Comparison of ENCODE assay signal across 9 cellular contexts in the genomic region with DNA sequence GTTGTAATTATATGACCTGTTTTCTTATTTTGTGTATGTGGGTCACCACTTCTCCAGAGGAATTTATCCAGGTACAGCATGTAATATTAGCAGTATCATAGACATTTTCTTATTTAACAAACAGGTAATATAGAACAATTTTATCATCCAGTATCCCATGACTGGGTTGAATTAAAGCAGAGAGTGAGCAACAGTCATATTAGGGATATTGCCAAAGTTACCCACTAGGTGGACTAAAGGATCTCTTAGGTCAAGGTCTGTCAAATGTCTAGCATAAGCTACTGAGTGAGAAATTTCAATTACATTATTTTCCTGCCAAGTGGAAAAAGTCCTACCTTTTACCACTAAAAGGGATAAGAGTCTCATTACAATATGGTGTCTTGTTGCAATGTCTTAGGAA.
DNase-seq lines count a peak whose midpoint lies in the region; ATAC-seq, FAIRE-seq and TF ChIP-seq lines count a peak whose summit lies in the region.
"Had no signal": no experiment of that assay in that cellular context is flagged by ENCODE, and none has a peak within 500 bp of the region (broad histone marks: within the 10 kb centered on the region; RNA-seq: fewer than 3 reads in every experiment).

No MANE protein-coding gene starts in this region.

- no peaks in the 10 kb centered on the region for H3K9me3 ChIP-seq in endothelial cell of umbilical vein (replicated peaks; ENCODE audit: control insufficient read depth, insufficient read depth, low read length)

- no peak overlapping the region for H3K9ac ChIP-seq in endothelial cell of umbilical vein (replicated peaks; ENCODE audit: extremely low read depth, insufficient read depth, low read length)

- BruUV-seq in endothelial cell of umbilical vein (replicated peaks; lab: Mats Ljungman, UMichigan) = no TSS peak

- H3K27me3 ChIP-seq in GM23338 (ENCODE audit: insufficient read depth) (no peaks in the 10 kb centered on the region), endothelial cell of umbilical vein (ENCODE audit: control insufficient read depth in 2 of 2, insufficient read depth in 2 of 2, low read length in 2 of 2) (peaks cover 0 to 2% of the 10 kb centered on the region in 2 experiments)

- H3K27ac ChIP-seq in GM23338 (ENCODE audit: low read depth) = no peak overlapping the region
- no peak overlapping the region for H3K27ac ChIP-seq in endothelial cell of umbilical vein (ENCODE audit: insufficient read depth, low read depth, low read length)

- no peak overlapping the region for H3K27ac Mint-ChIP-seq in GM23338
- H3K27ac Mint-ChIP-seq in activated CD4-positive, alpha-beta memory T cell treated with anti-CD3 and anti-CD28 coated beads, Interleukin-2, amount 10 ng/mL, durations not matched to agents 7 days and 5 days = no peak overlapping the region
- H3K27ac Mint-ChIP-seq: IgD-negative memory B cell had no signal

- H3K27me3 Mint-ChIP-seq in GM23338 (ENCODE audit: insufficient read depth, low read depth, poor library complexity) = peaks cover 3% of the 10 kb centered on the region
- no peaks in the 10 kb centered on the region for H3K27me3 Mint-ChIP-seq in activated CD4-positive, alpha-beta memory T cell treated with anti-CD3 and anti-CD28 coated beads, Interleukin-2, amount 10 ng/mL, durations not matched to agents 7 days and 5 days

- H3K36me3 ChIP-seq in GM23338 (ENCODE audit: insufficient read depth) = no peaks in the 10 kb centered on the region
- no peaks in the 10 kb centered on the region for H3K36me3 ChIP-seq in endothelial cell of umbilical vein (ENCODE audit: control insufficient read depth in 2 of 2, extremely low read depth in 1 of 2, insufficient read depth in 2 of 2, low read length in 2 of 2)

- H3K4me3 Mint-ChIP-seq in GM23338 = no peak overlapping the region
- H3K4me3 Mint-ChIP-seq in activated CD4-positive, alpha-beta memory T cell treated with anti-CD3 and anti-CD28 coated beads, Interleukin-2, amount 10 ng/mL, durations not matched to agents 7 days and 5 days = no peak overlapping the region
- H3K4me3 Mint-ChIP-seq: IgD-negative memory B cell had no signal

- no peak for FAIRE-seq in endothelial cell of umbilical vein (lab: Jason Lieb, UNC)

- H2AFZ ChIP-seq in GM23338 (no peak overlapping the region), endothelial cell of umbilical vein (ENCODE audit: low read depth, low read length) (no peak overlapping the region)

- H3K9me2 ChIP-seq in GM23338 (ENCODE audit: insufficient read depth) = no peaks in the 10 kb centered on the region

- POLR2A ChIA-PET in endothelial cell of umbilical vein (lab: Charles Lee) = no interaction called here
- POLR2A ChIA-PET in activated CD4-positive, alpha-beta memory T cell treated with anti-CD3 and anti-CD28 coated beads, Interleukin-2, amount 10 ng/mL, durations not matched to agents 7 days and 5 days (lab: Charles Lee) = no interaction called here

- H3K4me2 ChIP-seq in GM23338 (no peak overlapping the region), endothelial cell of umbilical vein (ENCODE audit: insufficient read depth, low read length) (no peak overlapping the region)

- dilution Hi-C loops in endothelial cell of umbilical vein (cut with MboI; ENCODE audit: extremely low pct_ligation_motif_present, low sequenced_read_pairs) = no loop called here

- peak; percentile 67 for DNase-seq in DMS79 treated with DMSO at 0.1 percent for 48 hours (lab: John Stamatoyannopoulos, UW)
- peak; percentile 62 for DNase-seq in GM23338 (ENCODE audit: low spot score)
- DNase-seq in NCI-H2196 (lab: John Stamatoyannopoulos, UW; ENCODE audit: unreplicated experiment) = peak; percentile 36
- peak; percentile 13 for DNase-seq in endothelial cell of umbilical vein (ENCODE audit: low read depth, low spot score)
- no peak for DNase-seq in T1000 (lab: John Stamatoyannopoulos, UW)
- no peak for DNase-seq in effector CD8-positive, alpha-beta T cell (lab: John Stamatoyannopoulos, UW)
- no peak for DNase-seq in activated CD4-positive, alpha-beta memory T cell treated with anti-CD3 and anti-CD28 coated beads, Interleukin-2, amount 10 ng/mL, durations not matched to agents 7 days and 5 days

- no peaks in the 10 kb centered on the region for H3F3A ChIP-seq in GM23338 (replicated peaks; ENCODE audit: low read depth)

- H4K20me1 ChIP-seq in GM23338 (replicated peaks; ENCODE audit: insufficient read depth) = no peaks in the 10 kb centered on the region
- H4K20me1 ChIP-seq in endothelial cell of umbilical vein (replicated peaks; ENCODE audit: control insufficient read depth, extremely low read depth, insufficient read depth, low read length) = no peaks in the 10 kb centered on the region

- no peak for TF ChIP-seq POLR2A in endothelial cell of umbilical vein (IDR thresholded peaks at IDR 0.05; ENCODE audit: low read depth, low read length)

- CTCF ChIA-PET in endothelial cell of umbilical vein (lab: Charles Lee) = interaction anchor here (0.6 to 1.0 kb wide), 3 partner anchors 13 to 620 kb away, joined by 3 to 4 read pairs (median 3); no protein-coding TSS in a partner anchor
- CTCF ChIA-PET in activated CD4-positive, alpha-beta memory T cell treated with anti-CD3 and anti-CD28 coated beads, Interleukin-2, amount 10 ng/mL, durations not matched to agents 7 days and 5 days (lab: Charles Lee) = interaction anchor here (0.9 kb wide), 1 partner anchor 13 kb away, joined by 3 read pairs; no protein-coding TSS in a partner anchor

- H3K79me2 ChIP-seq in GM23338 (replicated peaks; ENCODE audit: insufficient read depth) = no peaks in the 10 kb centered on the region
- no peaks in the 10 kb centered on the region for H3K79me2 ChIP-seq in endothelial cell of umbilical vein (ENCODE audit: control insufficient read depth, insufficient read depth, low read length)

- no peaks in the 10 kb centered on the region for H3K9me3 Mint-ChIP-seq in GM23338
- no peaks in the 10 kb centered on the region for H3K9me3 Mint-ChIP-seq in activated CD4-positive, alpha-beta memory T cell treated with anti-CD3 and anti-CD28 coated beads, Interleukin-2, amount 10 ng/mL, durations not matched to agents 7 days and 5 days
- H3K9me3 Mint-ChIP-seq: IgD-negative memory B cell had no signal

- no peaks in the 10 kb centered on the region for H3K9me1 ChIP-seq in endothelial cell of umbilical vein (replicated peaks; ENCODE audit: control insufficient read depth, extremely low read depth, insufficient read depth, low read length)

- H3K4me3 ChIP-seq in GM23338 (no peak overlapping the region), endothelial cell of umbilical vein (replicated peaks in 1 of 3; ENCODE audit: insufficient read depth in 1 of 3, low read depth in 1 of 3, low read length in 3 of 3) (no peak overlapping the region)

- ATAC-seq in GM23338 (peak; percentile 84), GM21390 (IDR thresholded peaks at IDR 0.05; ENCODE audit: unreplicated experiment) (no peak)

- intact Hi-C loops in endothelial cell of umbilical vein (cut with micrococcal nuclease) = no loop called here

- no peaks in the 10 kb centered on the region for H3K4me1 Mint-ChIP-seq in GM23338
- H3K4me1 Mint-ChIP-seq in activated CD4-positive, alpha-beta memory T cell treated with anti-CD3 and anti-CD28 coated beads, Interleukin-2, amount 10 ng/mL, durations not matched to agents 7 days and 5 days = no peaks in the 10 kb centered on the region

- 0 out of 3 replicates have a peak, but pooled peaks cover 3% of the 10 kb centered on the region for H3K36me3 Mint-ChIP-seq in GM23338 (ENCODE audit: low read depth)
- H3K36me3 Mint-ChIP-seq in activated CD4-positive, alpha-beta memory T cell treated with anti-CD3 and anti-CD28 coated beads, Interleukin-2, amount 10 ng/mL, durations not matched to agents 7 days and 5 days (ENCODE audit: low read depth) = no peaks in the 10 kb centered on the region
- H3K36me3 Mint-ChIP-seq: IgD-negative memory B cell had no signal

- TF ChIP-seq CTCF in GM23338 (conservative IDR thresholded peaks at IDR 0.05; ENCODE audit: low read depth in 2 of 2) = peak; percentile 63 to 64
- TF ChIP-seq CTCF in endothelial cell of umbilical vein (IDR thresholded peaks at IDR 0.05; ENCODE audit: extremely low read depth in 1 of 2, insufficient read depth in 1 of 2, low read depth in 1 of 2, low read length in 2 of 2) = peak in 1 of 2 donors; percentile 9

- no peaks in the 10 kb centered on the region for H3K4me1 ChIP-seq in GM23338 (ENCODE audit: insufficient read depth)
- no peaks in the 10 kb centered on the region for H3K4me1 ChIP-seq in endothelial cell of umbilical vein (ENCODE audit: control insufficient read depth, extremely low read depth, insufficient read depth, low read length)

TF ChIP-seq in endothelial cell of umbilical vein, 7 proteins besides CTCF, POLR2A, EP300 and RAD21:
- TF ChIP-seq EZH2 (IDR thresholded peaks at IDR 0.05; ENCODE audit: borderline replicate concordance, low read depth, low read length, severe bottlenecking) (no peak), MYC (IDR thresholded peaks at IDR 0.05; ENCODE audit: low read depth, low read length) (no peak), JUN (IDR thresholded peaks at IDR 0.05; ENCODE audit: borderline replicate concordance, insufficient read depth, insufficient read length, low read depth) (no peak), FOS (IDR thresholded peaks at IDR 0.05; ENCODE audit: borderline replicate concordance, insufficient read depth, low read length) (no peak), GATA2 (IDR thresholded peaks at IDR 0.05; ENCODE audit: insufficient read depth, insufficient read length, low read depth, low read length) (no peak), POLR2AphosphoS5 (IDR thresholded peaks at IDR 0.05; ENCODE audit: insufficient read depth, low read depth, low read length) (no peak)
- TF ChIP-seq, protein P1, sequence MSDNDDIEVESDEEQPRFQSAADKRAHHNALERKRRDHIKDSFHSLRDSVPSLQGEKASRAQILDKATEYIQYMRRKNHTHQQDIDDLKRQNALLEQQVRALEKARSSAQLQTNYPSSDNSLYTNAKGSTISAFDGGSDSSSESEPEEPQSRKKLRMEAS (IDR thresholded peaks at IDR 0.05; ENCODE audit: insufficient read depth, insufficient read length) = no peak
TF ChIP-seq in endothelial cell of umbilical vein: peak in this region for 0.

Comparison
In these comparisons a context has a peak if more than half of its experiments do, and no peak if none do; other contexts are left out.
1. DNase-seq: peak in DMS79 treated with DMSO at 0.1 percent for 48 hours (single experiment), GM23338 (single experiment), NCI-H2196 (single experiment) and endothelial cell of umbilical vein (single experiment); none in T1000 (single experiment), effector CD8-positive, alpha-beta T cell (single experiment) and activated CD4-positive, alpha-beta memory T cell treated with anti-CD3 and anti-CD28 coated beads, Interleukin-2, amount 10 ng/mL, durations not matched to agents 7 days and 5 days (single experiment).